ENCODE assay signal across 8 cellular contexts in genomic region chr4:171846232-171846631, GRCh38. TPM values are rescaled to one million over a fixed set of nuclear protein-coding genes. Genes with fewer than 3 reads are reported as not detected.
DNase-seq lines count a peak whose midpoint lies in the region; ATAC-seq and TF ChIP-seq lines count a peak whose summit lies in the region.

No MANE protein-coding gene starts in this region.

- no peaks in the 10 kb centered on the region for H3K36me3 Mint-ChIP-seq in neural crest cell (ENCODE audit: low read depth)
- no peaks in the 10 kb centered on the region for H3K36me3 Mint-ChIP-seq in effector memory CD8-positive, alpha-beta T cell (ENCODE audit: insufficient read depth)

- ATAC-seq in GM19324 (IDR thresholded peaks at IDR 0.05; ENCODE audit: low FRiP score, unreplicated experiment) (peak; percentile 45), HG03378 (IDR thresholded peaks at IDR 0.05; ENCODE audit: unreplicated experiment) (peak; percentile 54), gastrocnemius medialis (no peak)
- ATAC-seq in effector memory CD8-positive, alpha-beta T cell (replicated peaks): no peak

- H3K4me3 ChIP-seq in gastrocnemius medialis: no peak overlapping the region

- no peaks in the 10 kb centered on the region for H3K36me3 ChIP-seq in gastrocnemius medialis

- H3K9me3 Mint-ChIP-seq in neural crest cell: no peaks in the 10 kb centered on the region
- peaks cover 4 to 7% of the 10 kb centered on the region in 2 donors for H3K9me3 Mint-ChIP-seq in effector memory CD8-positive, alpha-beta T cell

- no peak overlapping the region for H3K27ac ChIP-seq in gastrocnemius medialis

- DNase-seq in G401 (ENCODE audit: low spot score): peak; percentile 4
- DNase-seq in NCI-H69 (lab: John Stamatoyannopoulos, UW): peak; percentile 77
- DNase-seq in dedifferentiated amniotic fluid mesenchymal stem cell (ENCODE audit: extremely low spot score): peak; percentile 30
- peak; percentile 54 for DNase-seq in neural crest cell (ENCODE audit: low read depth, low spot score)
- no peak for DNase-seq in effector memory CD8-positive, alpha-beta T cell
- no peak for DNase-seq in gastrocnemius medialis

- no peak for TF ChIP-seq POLR2A in gastrocnemius medialis (IDR thresholded peaks at IDR 0.05)

- no peaks in the 10 kb centered on the region for H3K4me1 ChIP-seq in gastrocnemius medialis

- H3K4me1 Mint-ChIP-seq in neural crest cell: peaks cover 4% of the 10 kb centered on the region
- no peaks in the 10 kb centered on the region for H3K4me1 Mint-ChIP-seq in effector memory CD8-positive, alpha-beta T cell (ENCODE audit: low read depth in 2 of 2)

- no peaks in the 10 kb centered on the region for H3K27me3 ChIP-seq in gastrocnemius medialis

- in situ Hi-C loops in G401 (cut with HindIII; ENCODE audit: low sequenced_read_pairs) (no loop called here), gastrocnemius medialis (cut with MboI; ENCODE audit: low sequenced_read_pairs in 4 of 4) (no loop called here)

- intact Hi-C loops in gastrocnemius medialis (cut with DNase I; ENCODE audit: low total_unique reads): no loop called here

- H3K27ac Mint-ChIP-seq in neural crest cell (ENCODE audit: unreplicated experiment): no peak overlapping the region
- H3K27ac Mint-ChIP-seq in effector memory CD8-positive, alpha-beta T cell: no peak overlapping the region

- TF ChIP-seq CTCF in neural crest cell (conservative IDR thresholded peaks at IDR 0.05): peak; percentile 77
- peak in 1 of 5 experiments; percentile 15 for TF ChIP-seq CTCF in gastrocnemius medialis (IDR thresholded peaks at IDR 0.05 in 4 of 5, conservative IDR thresholded peaks at IDR 0.05 in 1 of 5)

- no peaks in the 10 kb centered on the region for H3K9me3 ChIP-seq in gastrocnemius medialis

- H3K27me3 Mint-ChIP-seq in neural crest cell (ENCODE audit: low read depth): no peaks in the 10 kb centered on the region
- no peaks in the 10 kb centered on the region for H3K27me3 Mint-ChIP-seq in effector memory CD8-positive, alpha-beta T cell

- H3K4me3 Mint-ChIP-seq in neural crest cell: no peak overlapping the region
- H3K4me3 Mint-ChIP-seq in effector memory CD8-positive, alpha-beta T cell: no peak overlapping the region

RNA-seq across cellular contexts. Expression of gene GALNTL6, which starts 33.0 kb away (rescaled TPM):
- total RNA-seq in G401 (2014; rRNA removed; shearing (Covaris generic)): not detected in 2 replicates
- 0.07 TPM in 1 of 2 replicates, not detected in the other for total RNA-seq in neural crest cell
- total RNA-seq in gastrocnemius medialis: not detected

Comparison
In these comparisons a context has a peak if more than half of its experiments do, and no peak if none do; other contexts are left out.
1. DNase-seq: peak in G401 (single experiment), NCI-H69 (single experiment), dedifferentiated amniotic fluid mesenchymal stem cell (single experiment) and neural crest cell (single experiment); none in effector memory CD8-positive, alpha-beta T cell (0 of 3) and gastrocnemius medialis (0 of 2).
2. ATAC-seq: peak in GM19324 (single experiment) and HG03378 (single experiment); none in effector memory CD8-positive, alpha-beta T cell (single experiment) and gastrocnemius medialis (0 of 2).